ENCODE assay signal across 3 cellular contexts in the genomic region with DNA sequence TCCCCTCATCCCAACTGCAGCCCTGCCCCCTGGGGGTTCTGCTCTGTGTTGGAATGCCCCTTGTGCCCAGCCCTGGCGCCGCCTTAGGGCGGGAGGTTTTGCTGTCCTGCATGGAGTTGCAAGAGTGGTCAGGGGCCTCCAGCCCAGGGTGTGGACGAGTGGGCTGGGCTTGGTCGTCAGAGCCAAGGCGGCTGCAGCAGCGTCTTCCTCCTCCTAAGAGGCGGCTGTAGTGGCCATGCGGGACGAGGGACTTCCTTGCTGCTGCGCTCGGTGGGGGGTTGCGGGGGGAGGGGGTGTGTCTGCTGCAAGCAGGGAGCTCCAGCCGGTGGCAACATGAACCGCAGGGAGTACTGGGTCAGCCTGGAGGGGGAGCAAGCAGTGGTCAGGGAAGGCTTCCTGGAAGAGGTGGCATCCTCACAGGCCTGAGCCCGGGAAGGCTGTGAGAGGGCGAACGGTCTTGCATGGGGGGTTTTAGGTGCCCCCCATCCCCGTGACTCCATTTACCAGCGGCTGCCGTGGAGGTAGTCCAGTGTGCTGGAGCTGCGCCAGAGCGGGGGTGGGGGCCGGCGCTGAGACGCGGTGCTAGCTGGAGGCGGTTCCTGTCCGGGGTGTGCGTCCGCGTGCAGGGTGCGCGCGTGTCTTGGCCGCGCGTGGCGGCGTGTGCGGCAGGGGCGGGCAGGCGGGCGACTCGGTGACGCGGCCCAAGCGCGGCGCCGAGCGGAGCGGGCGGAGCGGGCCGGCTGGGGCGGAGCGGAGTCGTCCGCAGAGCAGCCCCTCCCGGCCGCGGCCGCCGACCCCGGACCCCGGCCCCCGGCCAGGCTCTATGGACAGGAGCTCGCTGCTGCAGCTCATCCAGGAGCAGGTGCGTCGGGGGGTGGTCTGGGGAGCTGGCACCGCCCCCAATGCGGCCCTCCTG.
A peak's percentile ranks its signal among the peaks of the same experiment; 100 is the strongest.
TF ChIP-seq lines count a peak whose summit lies in the region.

A gene (plus strand): TSS at position 704 of the 916 bp plus-strand sequence. CDS start 120 bp downstream, at position 824.

TF ChIP-seq in GM23338, 12 proteins besides CTCF, POLR2A, EP300 and RAD21:
- TF ChIP-seq NANOG (IDR thresholded peaks at IDR 0.05; ENCODE audit: borderline replicate concordance) = no peak
- TF ChIP-seq POLR2AphosphoS5 (IDR thresholded peaks at IDR 0.05; ENCODE audit: low read depth) = 0 out of 2 replicates have a peak, but pooled peaks have one; percentile 16

TF ChIP-seq in K562, 482 proteins besides CTCF, POLR2A, EP300 and RAD21 (continues in another document):
- TF ChIP-seq MED1 (CRISPR knock-in tag; IDR thresholded peaks at IDR 0.05; ENCODE audit: borderline replicate concordance) (no peak), MCM2 (IDR thresholded peaks at IDR 0.05; ENCODE audit: low read depth) (no peak), HDAC2 (IDR thresholded peaks at IDR 0.05) (peak; percentile 94), YY1 (IDR thresholded peaks at IDR 0.05; ENCODE audit: borderline replicate concordance in 1 of 3, control insufficient read depth in 1 of 3, extremely low read depth in 1 of 3, insufficient read depth in 3 of 3, insufficient read length in 1 of 3, insufficient replicate concordance in 2 of 3, low read depth in 1 of 3, low read length in 2 of 3) (peak in 2 of 3 experiments; percentile 5 to 13), ASH1L (IDR thresholded peaks at IDR 0.05; ENCODE audit: borderline replicate concordance, low read depth, partially characterized antibody) (no peak), ARID2 (IDR thresholded peaks at IDR 0.05) (no peak), STAT5A (IDR thresholded peaks at IDR 0.05; ENCODE audit: borderline replicate concordance, low read length) (no peak), ZNF239 (CRISPR knock-in tag; IDR thresholded peaks at IDR 0.05) (no peak), SAP30 (IDR thresholded peaks at IDR 0.05; ENCODE audit: borderline replicate concordance, insufficient read depth, low read depth, low read length, poor library complexity, severe bottlenecking) (no peak), KDM1A (IDR thresholded peaks at IDR 0.05) (peak in 1 of 2 experiments; percentile 92; a peak in 2 of 4 replicates), SMAD2 (IDR thresholded peaks at IDR 0.05; ENCODE audit: low read depth, low read length) (no peak), LEF1 (IDR thresholded peaks at IDR 0.05) (peak; percentile 47), HMG20B (CRISPR knock-in tag; IDR thresholded peaks at IDR 0.05) (no peak), ZFX (CRISPR knock-in tag; IDR thresholded peaks at IDR 0.05) (no peak; the same call in 1 of the 2 replicates), CHD4 (IDR thresholded peaks at IDR 0.05; ENCODE audit: insufficient read depth, insufficient replicate concordance, low read depth, low read length, poor library complexity, severe bottlenecking) (peak; percentile 40), SIN3A (IDR thresholded peaks at IDR 0.05; ENCODE audit: borderline replicate concordance in 2 of 2, control insufficient read depth in 1 of 2, low read depth in 2 of 2, low read length in 2 of 2) (peak; percentile 66 to 70; a peak in 3 of 4 replicates)
- TF ChIP-seq, protein P1, sequence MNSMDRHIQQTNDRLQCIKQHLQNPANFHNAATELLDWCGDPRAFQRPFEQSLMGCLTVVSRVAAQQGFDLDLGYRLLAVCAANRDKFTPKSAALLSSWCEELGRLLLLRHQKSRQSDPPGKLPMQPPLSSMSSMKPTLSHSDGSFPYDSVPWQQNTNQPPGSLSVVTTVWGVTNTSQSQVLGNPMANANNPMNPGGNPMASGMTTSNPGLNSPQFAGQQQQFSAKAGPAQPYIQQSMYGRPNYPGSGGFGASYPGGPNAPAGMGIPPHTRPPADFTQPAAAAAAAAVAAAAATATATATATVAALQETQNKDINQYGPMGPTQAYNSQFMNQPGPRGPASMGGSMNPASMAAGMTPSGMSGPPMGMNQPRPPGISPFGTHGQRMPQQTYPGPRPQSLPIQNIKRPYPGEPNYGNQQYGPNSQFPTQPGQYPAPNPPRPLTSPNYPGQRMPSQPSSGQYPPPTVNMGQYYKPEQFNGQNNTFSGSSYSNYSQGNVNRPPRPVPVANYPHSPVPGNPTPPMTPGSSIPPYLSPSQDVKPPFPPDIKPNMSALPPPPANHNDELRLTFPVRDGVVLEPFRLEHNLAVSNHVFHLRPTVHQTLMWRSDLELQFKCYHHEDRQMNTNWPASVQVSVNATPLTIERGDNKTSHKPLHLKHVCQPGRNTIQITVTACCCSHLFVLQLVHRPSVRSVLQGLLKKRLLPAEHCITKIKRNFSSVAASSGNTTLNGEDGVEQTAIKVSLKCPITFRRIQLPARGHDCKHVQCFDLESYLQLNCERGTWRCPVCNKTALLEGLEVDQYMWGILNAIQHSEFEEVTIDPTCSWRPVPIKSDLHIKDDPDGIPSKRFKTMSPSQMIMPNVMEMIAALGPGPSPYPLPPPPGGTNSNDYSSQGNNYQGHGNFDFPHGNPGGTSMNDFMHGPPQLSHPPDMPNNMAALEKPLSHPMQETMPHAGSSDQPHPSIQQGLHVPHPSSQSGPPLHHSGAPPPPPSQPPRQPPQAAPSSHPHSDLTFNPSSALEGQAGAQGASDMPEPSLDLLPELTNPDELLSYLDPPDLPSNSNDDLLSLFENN (IDR thresholded peaks at IDR 0.05; ENCODE audit: low read depth in 2 of 2, low read length in 2 of 2) = no peak
- TF ChIP-seq, protein P2, sequence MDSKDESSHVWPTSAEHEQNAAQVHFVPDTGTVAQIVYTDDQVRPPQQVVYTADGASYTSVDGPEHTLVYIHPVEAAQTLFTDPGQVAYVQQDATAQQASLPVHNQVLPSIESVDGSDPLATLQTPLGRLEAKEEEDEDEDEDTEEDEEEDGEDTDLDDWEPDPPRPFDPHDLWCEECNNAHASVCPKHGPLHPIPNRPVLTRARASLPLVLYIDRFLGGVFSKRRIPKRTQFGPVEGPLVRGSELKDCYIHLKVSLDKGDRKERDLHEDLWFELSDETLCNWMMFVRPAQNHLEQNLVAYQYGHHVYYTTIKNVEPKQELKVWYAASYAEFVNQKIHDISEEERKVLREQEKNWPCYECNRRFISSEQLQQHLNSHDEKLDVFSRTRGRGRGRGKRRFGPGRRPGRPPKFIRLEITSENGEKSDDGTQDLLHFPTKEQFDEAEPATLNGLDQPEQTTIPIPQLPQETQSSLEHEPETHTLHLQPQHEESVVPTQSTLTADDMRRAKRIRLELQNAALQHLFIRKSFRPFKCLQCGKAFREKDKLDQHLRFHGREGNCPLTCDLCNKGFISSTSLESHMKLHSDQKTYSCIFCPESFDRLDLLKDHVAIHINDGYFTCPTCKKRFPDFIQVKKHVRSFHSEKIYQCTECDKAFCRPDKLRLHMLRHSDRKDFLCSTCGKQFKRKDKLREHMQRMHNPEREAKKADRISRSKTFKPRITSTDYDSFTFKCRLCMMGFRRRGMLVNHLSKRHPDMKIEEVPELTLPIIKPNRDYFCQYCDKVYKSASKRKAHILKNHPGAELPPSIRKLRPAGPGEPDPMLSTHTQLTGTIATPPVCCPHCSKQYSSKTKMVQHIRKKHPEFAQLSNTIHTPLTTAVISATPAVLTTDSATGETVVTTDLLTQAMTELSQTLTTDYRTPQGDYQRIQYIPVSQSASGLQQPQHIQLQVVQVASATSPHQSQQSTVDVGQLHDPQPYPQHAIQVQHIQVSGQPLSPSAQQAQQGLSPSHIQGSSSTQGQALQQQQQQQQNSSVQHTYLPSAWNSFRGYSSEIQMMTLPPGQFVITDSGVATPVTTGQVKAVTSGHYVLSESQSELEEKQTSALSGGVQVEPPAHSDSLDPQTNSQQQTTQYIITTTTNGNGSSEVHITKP (IDR thresholded peaks at IDR 0.05; ENCODE audit: partially characterized antibody) = no peak
- TF ChIP-seq, protein P3, sequence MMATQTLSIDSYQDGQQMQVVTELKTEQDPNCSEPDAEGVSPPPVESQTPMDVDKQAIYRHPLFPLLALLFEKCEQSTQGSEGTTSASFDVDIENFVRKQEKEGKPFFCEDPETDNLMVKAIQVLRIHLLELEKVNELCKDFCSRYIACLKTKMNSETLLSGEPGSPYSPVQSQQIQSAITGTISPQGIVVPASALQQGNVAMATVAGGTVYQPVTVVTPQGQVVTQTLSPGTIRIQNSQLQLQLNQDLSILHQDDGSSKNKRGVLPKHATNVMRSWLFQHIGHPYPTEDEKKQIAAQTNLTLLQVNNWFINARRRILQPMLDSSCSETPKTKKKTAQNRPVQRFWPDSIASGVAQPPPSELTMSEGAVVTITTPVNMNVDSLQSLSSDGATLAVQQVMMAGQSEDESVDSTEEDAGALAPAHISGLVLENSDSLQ (IDR thresholded peaks at IDR 0.05) = no peak

TF ChIP-seq in HepG2, 621 proteins besides CTCF, POLR2A, EP300 and RAD21 (continues in another document):
- TF ChIP-seq, protein P4, sequence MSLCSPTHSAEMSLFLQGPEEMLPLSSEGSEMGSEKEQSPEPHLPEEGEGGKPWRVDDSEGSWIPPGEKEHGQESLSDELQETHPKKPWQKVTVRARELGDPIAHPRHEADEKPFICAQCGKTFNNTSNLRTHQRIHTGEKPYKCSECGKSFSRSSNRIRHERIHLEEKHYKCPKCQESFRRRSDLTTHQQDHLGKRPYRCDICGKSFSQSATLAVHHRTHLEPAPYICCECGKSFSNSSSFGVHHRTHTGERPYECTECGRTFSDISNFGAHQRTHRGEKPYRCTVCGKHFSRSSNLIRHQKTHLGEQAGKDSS (CRISPR knock-in tag; IDR thresholded peaks at IDR 0.05; ENCODE audit: borderline replicate concordance, low read depth) = 0 out of 2 replicates have a peak, but pooled peaks have one; percentile 13
- no peak for TF ChIP-seq ZNF337 (CRISPR knock-in tag; IDR thresholded peaks at IDR 0.05; ENCODE audit: borderline replicate concordance, low read depth)
- no peak for TF ChIP-seq ZSCAN31 (CRISPR knock-in tag; IDR thresholded peaks at IDR 0.05; ENCODE audit: low read depth)
- peak; percentile 57 for TF ChIP-seq JUND (CRISPR knock-in tag; IDR thresholded peaks at IDR 0.05)
- no peak for TF ChIP-seq ISX (CRISPR knock-in tag; conservative IDR thresholded peaks at IDR 0.05)
- TF ChIP-seq HNRNPL (IDR thresholded peaks at IDR 0.05; ENCODE audit: low read depth, low read length) = 0 out of 2 replicates have a peak, but pooled peaks have one; percentile 60
- TF ChIP-seq BCL6 (CRISPR knock-in tag; IDR thresholded peaks at IDR 0.05) = no peak
- peak; percentile 13; the same call in 1 of the 2 replicates for TF ChIP-seq ZNF768 (CRISPR knock-in tag; IDR thresholded peaks at IDR 0.05)
- TF ChIP-seq PCBP1 (IDR thresholded peaks at IDR 0.05; ENCODE audit: borderline replicate concordance, low read depth, low read length) = 0 out of 2 replicates have a peak, but pooled peaks have one; percentile 44
- no peak for TF ChIP-seq KDM5A (IDR thresholded peaks at IDR 0.05; ENCODE audit: borderline replicate concordance, low read length)
- TF ChIP-seq ZNF205 (CRISPR knock-in tag; IDR thresholded peaks at IDR 0.05) = 0 out of 2 replicates have a peak, but pooled peaks have one; percentile 28
- no peak for TF ChIP-seq ZNF234 (CRISPR knock-in tag; conservative IDR thresholded peaks at IDR 0.05)
- TF ChIP-seq IKZF4 (CRISPR knock-in tag; IDR thresholded peaks at IDR 0.05; ENCODE audit: borderline replicate concordance, low read depth, not compliant biosample characterization) = no peak
- TF ChIP-seq BORCS8-MEF2B (CRISPR knock-in tag; IDR thresholded peaks at IDR 0.05) = peak; percentile 39; the same call in 1 of the 2 replicates
- no peak for TF ChIP-seq SMC3 (IDR thresholded peaks at IDR 0.05; ENCODE audit: low read length)
- TF ChIP-seq, protein P5, sequence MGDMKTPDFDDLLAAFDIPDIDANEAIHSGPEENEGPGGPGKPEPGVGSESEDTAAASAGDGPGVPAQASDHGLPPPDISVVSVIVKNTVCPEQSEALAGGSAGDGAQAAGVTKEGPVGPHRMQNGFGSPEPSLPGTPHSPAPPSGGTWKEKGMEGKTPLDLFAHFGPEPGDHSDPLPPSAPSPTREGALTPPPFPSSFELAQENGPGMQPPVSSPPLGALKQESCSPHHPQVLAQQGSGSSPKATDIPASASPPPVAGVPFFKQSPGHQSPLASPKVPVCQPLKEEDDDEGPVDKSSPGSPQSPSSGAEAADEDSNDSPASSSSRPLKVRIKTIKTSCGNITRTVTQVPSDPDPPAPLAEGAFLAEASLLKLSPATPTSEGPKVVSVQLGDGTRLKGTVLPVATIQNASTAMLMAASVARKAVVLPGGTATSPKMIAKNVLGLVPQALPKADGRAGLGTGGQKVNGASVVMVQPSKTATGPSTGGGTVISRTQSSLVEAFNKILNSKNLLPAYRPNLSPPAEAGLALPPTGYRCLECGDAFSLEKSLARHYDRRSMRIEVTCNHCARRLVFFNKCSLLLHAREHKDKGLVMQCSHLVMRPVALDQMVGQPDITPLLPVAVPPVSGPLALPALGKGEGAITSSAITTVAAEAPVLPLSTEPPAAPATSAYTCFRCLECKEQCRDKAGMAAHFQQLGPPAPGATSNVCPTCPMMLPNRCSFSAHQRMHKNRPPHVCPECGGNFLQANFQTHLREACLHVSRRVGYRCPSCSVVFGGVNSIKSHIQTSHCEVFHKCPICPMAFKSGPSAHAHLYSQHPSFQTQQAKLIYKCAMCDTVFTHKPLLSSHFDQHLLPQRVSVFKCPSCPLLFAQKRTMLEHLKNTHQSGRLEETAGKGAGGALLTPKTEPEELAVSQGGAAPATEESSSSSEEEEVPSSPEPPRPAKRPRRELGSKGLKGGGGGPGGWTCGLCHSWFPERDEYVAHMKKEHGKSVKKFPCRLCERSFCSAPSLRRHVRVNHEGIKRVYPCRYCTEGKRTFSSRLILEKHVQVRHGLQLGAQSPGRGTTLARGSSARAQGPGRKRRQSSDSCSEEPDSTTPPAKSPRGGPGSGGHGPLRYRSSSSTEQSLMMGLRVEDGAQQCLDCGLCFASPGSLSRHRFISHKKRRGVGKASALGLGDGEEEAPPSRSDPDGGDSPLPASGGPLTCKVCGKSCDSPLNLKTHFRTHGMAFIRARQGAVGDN (CRISPR knock-in tag; IDR thresholded peaks at IDR 0.05) = peak; percentile 16
- peak; percentile 27 for TF ChIP-seq CBX1 (IDR thresholded peaks at IDR 0.05; ENCODE audit: low read depth)
- TF ChIP-seq, protein P6, sequence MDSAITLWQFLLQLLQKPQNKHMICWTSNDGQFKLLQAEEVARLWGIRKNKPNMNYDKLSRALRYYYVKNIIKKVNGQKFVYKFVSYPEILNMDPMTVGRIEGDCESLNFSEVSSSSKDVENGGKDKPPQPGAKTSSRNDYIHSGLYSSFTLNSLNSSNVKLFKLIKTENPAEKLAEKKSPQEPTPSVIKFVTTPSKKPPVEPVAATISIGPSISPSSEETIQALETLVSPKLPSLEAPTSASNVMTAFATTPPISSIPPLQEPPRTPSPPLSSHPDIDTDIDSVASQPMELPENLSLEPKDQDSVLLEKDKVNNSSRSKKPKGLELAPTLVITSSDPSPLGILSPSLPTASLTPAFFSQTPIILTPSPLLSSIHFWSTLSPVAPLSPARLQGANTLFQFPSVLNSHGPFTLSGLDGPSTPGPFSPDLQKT (CRISPR knock-in tag; IDR thresholded peaks at IDR 0.05; ENCODE audit: borderline replicate concordance) = no peak
- peak; percentile 76; the same call in 1 of the 2 replicates for TF ChIP-seq ZSCAN21 (CRISPR knock-in tag; IDR thresholded peaks at IDR 0.05; ENCODE audit: borderline replicate concordance)
- TF ChIP-seq SMAD1 (CRISPR knock-in tag; IDR thresholded peaks at IDR 0.05; ENCODE audit: borderline replicate concordance, low read depth) = peak; percentile 87; the same call in 1 of the 2 replicates
- peak; percentile 93 for TF ChIP-seq AGO2 (optimal IDR thresholded peaks at IDR 0.05; ENCODE audit: low read depth, low read length)
- TF ChIP-seq ZMYM3 (CRISPR knock-in tag; IDR thresholded peaks at IDR 0.05) = peak; percentile 93
- TF ChIP-seq AGO1 (IDR thresholded peaks at IDR 0.05; ENCODE audit: low read depth, low read length, poor library complexity, severe bottlenecking) = peak; percentile 91
- TF ChIP-seq GPN1 (CRISPR knock-in tag; IDR thresholded peaks at IDR 0.05; ENCODE audit: borderline replicate concordance) = 0 out of 2 replicates have a peak, but pooled peaks have one; percentile 45
- TF ChIP-seq YY1 (IDR thresholded peaks at IDR 0.05; ENCODE audit: insufficient read depth, insufficient replicate concordance, low read depth, low read length) = peak; percentile 10
- no peak for TF ChIP-seq ZNF121 (CRISPR knock-in tag; IDR thresholded peaks at IDR 0.05)
